ENCODE assay signal across 18 cellular contexts in the genomic region with DNA sequence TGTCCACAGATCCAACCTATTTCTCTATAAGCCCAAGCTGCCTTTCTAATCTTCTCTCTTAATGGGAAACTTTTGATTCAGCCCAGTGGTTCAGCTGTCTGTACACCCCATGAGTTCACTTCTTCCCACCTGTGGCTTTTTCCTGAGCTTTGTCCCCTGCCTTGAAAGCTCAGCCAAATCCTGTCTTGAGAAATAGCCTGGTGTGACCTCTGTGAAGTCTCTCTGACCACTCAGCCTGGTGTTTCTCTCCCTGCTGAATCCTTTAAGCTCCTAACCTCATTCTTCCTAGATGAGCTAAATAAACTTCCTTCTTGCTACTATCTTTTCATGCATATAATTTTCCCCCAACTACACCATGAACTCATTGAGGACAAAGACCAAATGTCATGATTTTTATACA.
"Had no signal": no experiment of that assay in that cellular context is flagged by ENCODE, and none has a peak within 500 bp of the region (broad histone marks: within the 10 kb centered on the region; RNA-seq: fewer than 3 reads in every experiment).

No MANE protein-coding gene starts in this region.

- H3K9me3 ChIP-seq: lower lobe of right lung, psoas muscle, right lobe of liver, thoracic aorta, upper lobe of right lung had no signal

- ATAC-seq: activated CD4-positive, CD25-positive, alpha-beta regulatory T cell treated with anti-CD3 and anti-CD28 coated beads, Interleukin-2, amount 50 U/mL, for 24 hours; lower lobe of right lung; psoas muscle; right lobe of liver; SK-N-SH treated with all-trans-retinoic acid at 6 μM for 48 hours; upper lobe of right lung had no signal

- H3K27ac Mint-ChIP-seq: activated CD4-positive, alpha-beta T cell treated with anti-CD3 and anti-CD28 coated beads, Interleukin-2, amount 10 ng/mL, durations not matched to agents 7 days and 5 days; activated T-helper 1 cell treated with anti-CD3 and anti-CD28 coated beads, Interleukin-12 subunit alpha, Interleukin-12 subunit beta, Interleukin-2, Interleukin-4 antibody, amounts not matched to agents 30 ng/mL and 10 ng/mL and 1 ng/mL, durations not matched to agents 14 hours and 24 hours and 36 hours; mesothelial cell of epicardium; neural progenitor cell had no signal

- H3K4me3 Mint-ChIP-seq: activated CD4-positive, alpha-beta T cell treated with anti-CD3 and anti-CD28 coated beads, Interleukin-2, amount 10 ng/mL, durations not matched to agents 7 days and 5 days; activated T-helper 1 cell treated with anti-CD3 and anti-CD28 coated beads, Interleukin-12 subunit alpha, Interleukin-12 subunit beta, Interleukin-2, Interleukin-4 antibody, amounts not matched to agents 30 ng/mL and 10 ng/mL and 1 ng/mL, durations not matched to agents 14 hours and 24 hours and 36 hours; mesothelial cell of epicardium; neural progenitor cell had no signal

- DNase-seq: activated CD4-positive, alpha-beta T cell treated with anti-CD3 and anti-CD28 coated beads, Interleukin-2, amount 10 ng/mL, durations not matched to agents 7 days and 5 days; dermis blood vessel endothelial cell; effector memory CD4-positive, alpha-beta T cell; foreskin fibroblast; lower lobe of right lung; psoas muscle; right lobe of liver; SIG-M5; stimulated activated CD4-positive, alpha-beta T cell treated with anti-CD3 and anti-CD28 coated beads, Interleukin-4, amount 100 ng/mL, for 1 hour; T-helper 1 cell; T1000; upper lobe of right lung had no signal

- H3K36me3 Mint-ChIP-seq: neural progenitor cell had no signal

- H3K27me3 Mint-ChIP-seq: activated CD4-positive, alpha-beta T cell treated with anti-CD3 and anti-CD28 coated beads, Interleukin-2, amount 10 ng/mL, durations not matched to agents 7 days and 5 days had no signal
